1 cellular context compared by ENCODE assay signal in the genomic region with DNA sequence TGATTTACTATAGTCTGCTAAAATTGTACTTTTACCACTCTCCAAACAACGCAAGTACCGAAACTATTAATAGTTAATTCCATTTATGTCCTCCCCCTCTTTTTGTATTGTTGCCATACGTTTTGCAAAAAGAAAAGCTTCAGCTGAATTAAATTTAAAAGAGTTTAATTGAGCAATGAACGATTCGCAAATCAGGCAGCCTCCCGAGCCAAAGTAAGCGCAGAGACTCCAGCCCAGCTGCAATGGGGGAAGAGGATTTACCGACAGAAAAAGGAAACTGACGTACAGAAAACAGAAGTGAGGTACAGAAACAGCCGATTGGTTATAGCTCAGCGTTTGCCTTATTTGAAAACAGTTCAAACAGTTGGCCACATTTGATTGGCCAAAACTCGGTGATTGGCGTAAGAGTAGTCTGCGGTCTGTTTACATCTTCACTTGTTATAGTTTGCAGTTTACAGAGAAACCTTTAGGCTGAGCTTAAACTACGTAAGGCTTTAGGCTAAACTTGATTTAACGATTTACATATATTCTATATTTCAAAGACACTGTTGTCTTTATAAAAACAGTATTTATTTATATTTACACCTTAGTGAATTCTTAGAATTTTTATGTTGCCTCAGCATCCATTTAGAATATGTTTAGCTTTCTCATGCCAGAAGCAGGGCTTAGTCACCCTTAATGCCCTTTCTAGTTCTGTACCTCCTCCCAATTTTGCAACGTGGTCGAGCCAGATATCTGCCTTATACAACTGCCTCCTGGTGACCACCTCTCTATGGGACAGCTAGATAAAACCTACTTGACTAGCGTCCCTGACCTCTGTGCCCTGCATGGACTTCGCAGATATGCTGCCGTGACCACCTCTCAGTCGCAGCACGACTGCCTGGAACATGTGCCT.
A peak's percentile ranks its signal among the peaks of the same experiment; 100 is the strongest.
TF ChIP-seq lines count a peak whose summit lies in the region.

No MANE protein-coding gene starts in this region.

TF ChIP-seq in K562, 482 proteins besides CTCF, POLR2A, EP300 and RAD21 (continued from another document and continues in another):
- TF ChIP-seq, protein P1, sequence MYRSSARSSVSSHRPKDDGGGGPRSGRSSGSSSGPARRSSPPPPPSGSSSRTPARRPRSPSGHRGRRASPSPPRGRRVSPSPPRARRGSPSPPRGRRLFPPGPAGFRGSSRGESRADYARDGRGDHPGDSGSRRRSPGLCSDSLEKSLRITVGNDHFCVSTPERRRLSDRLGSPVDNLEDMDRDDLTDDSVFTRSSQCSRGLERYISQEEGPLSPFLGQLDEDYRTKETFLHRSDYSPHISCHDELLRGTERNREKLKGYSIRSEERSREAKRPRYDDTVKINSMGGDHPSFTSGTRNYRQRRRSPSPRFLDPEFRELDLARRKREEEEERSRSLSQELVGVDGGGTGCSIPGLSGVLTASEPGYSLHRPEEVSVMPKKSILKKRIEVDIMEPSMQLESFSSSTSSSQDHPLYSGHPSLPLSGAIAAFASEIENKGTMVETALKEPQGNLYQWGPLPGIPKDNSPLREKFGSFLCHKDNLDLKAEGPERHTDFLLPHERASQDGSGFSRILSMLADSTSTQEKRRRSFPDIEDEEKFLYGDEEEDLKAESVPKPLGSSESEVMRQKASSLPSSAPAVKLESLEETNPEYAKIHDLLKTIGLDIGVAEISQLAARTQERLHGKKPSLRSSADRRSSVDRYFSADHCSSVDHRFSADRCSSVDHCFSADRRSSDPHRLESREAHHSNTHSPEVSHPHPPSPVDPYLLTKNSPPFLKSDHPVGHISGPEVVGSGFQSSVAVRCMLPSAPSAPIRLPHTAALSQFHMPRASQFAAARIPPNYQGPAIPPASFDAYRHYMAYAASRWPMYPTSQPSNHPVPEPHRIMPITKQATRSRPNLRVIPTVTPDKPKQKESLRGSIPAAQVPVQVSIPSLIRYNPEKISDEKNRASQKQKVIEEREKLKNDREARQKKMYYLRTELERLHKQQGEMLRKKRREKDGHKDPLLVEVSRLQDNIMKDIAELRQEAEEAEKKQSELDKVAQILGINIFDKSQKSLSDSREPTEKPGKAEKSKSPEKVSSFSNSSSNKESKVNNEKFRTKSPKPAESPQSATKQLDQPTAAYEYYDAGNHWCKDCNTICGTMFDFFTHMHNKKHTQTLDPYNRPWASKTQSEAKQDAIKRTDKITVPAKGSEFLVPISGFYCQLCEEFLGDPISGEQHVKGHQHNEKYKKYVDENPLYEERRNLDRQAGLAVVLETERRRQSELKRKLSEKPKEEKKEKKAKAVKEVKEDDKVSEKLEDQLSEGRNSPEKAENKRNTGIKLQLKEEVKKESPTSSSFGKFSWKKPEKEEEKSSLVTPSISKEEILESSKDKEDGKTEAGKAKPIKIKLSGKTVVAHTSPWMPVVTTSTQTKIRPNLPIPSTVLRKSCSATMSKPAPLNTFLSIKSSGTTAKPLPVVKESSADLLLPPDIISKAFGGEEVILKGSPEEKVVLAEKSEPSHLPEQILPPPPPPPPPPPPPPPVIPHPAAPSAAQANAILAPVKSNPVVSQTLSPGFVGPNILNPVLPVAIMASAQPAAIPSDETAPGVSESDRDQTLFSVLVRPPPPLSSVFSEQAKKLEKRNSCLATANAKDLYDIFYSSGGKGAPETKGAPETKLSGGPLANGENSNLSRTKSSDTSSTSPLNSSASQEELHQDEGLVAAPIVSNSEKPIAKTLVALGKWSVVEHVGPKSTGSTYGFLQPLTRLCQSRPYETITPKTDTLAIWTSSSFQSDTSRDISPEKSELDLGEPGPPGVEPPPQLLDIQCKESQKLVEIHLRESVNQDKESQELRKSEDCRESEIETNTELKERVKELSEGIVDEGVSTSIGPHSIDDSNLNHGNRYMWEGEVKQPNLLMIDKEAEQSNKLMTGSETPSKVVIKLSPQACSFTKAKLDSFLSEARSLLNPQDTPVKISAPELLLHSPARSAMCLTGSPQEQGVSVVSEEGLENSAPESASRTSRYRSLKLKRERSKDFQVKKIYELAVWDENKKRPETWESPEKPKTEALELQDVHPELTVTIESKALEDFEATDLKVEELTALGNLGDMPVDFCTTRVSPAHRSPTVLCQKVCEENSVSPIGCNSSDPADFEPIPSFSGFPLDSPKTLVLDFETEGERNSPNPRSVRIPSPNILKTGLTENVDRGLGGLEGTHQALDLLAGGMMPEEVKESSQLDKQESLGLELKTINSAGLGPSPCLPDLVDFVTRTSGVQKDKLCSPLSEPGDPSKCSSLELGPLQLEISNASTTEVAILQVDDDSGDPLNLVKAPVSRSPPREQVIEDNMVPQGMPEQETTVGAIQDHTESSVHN (IDR thresholded peaks at IDR 0.05; ENCODE audit: borderline replicate concordance in 1 of 2, low read depth in 1 of 2) = peak in 1 of 2 experiments; percentile 40; a peak in 1 of 4 replicates
- TF ChIP-seq ZNF695 (CRISPR knock-in tag; IDR thresholded peaks at IDR 0.05) (no peak), SNRNP70 (optimal IDR thresholded peaks at IDR 0.05; ENCODE audit: low read depth, low read length) (no peak), FIP1L1 (IDR thresholded peaks at IDR 0.05; ENCODE audit: low read depth, low read length, poor library complexity, severe bottlenecking) (no peak), NONO (IDR thresholded peaks at IDR 0.05; ENCODE audit: low read depth in 2 of 2, low read length in 1 of 2) (peak in 1 of 2 experiments; percentile 93; a peak in 2 of 4 replicates), TRIM28 (IDR thresholded peaks at IDR 0.05) (no peak; the same call in 1 of the 2 replicates), FOXA3 (CRISPR knock-in tag; conservative IDR thresholded peaks at IDR 0.05 in 1 of 2, IDR thresholded peaks at IDR 0.05 in 1 of 2) (no peak), HSF4 (CRISPR knock-in tag; IDR thresholded peaks at IDR 0.05; ENCODE audit: borderline replicate concordance) (no peak), FUS (optimal IDR thresholded peaks at IDR 0.05; ENCODE audit: low read depth, low read length) (no peak), ZKSCAN3 (CRISPR knock-in tag; IDR thresholded peaks at IDR 0.05) (no peak), TFAM (CRISPR knock-in tag; conservative IDR thresholded peaks at IDR 0.05) (no peak), WHSC1 (IDR thresholded peaks at IDR 0.05; ENCODE audit: low read length) (no peak)
- TF ChIP-seq, protein P2, sequence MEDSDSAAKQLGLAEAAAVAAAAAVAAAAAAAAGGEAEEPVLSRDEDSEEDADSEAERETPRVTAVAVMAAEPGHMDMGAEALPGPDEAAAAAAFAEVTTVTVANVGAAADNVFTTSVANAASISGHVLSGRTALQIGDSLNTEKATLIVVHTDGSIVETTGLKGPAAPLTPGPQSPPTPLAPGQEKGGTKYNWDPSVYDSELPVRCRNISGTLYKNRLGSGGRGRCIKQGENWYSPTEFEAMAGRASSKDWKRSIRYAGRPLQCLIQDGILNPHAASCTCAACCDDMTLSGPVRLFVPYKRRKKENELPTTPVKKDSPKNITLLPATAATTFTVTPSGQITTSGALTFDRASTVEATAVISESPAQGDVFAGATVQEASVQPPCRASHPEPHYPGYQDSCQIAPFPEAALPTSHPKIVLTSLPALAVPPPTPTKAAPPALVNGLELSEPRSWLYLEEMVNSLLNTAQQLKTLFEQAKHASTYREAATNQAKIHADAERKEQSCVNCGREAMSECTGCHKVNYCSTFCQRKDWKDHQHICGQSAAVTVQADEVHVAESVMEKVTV (CRISPR knock-in tag; IDR thresholded peaks at IDR 0.05) = no peak
- TF ChIP-seq, protein P3, sequence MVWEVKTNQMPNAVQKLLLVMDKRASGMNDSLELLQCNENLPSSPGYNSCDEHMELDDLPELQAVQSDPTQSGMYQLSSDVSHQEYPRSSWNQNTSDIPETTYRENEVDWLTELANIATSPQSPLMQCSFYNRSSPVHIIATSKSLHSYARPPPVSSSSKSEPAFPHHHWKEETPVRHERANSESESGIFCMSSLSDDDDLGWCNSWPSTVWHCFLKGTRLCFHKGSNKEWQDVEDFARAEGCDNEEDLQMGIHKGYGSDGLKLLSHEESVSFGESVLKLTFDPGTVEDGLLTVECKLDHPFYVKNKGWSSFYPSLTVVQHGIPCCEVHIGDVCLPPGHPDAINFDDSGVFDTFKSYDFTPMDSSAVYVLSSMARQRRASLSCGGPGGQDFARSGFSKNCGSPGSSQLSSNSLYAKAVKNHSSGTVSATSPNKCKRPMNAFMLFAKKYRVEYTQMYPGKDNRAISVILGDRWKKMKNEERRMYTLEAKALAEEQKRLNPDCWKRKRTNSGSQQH (CRISPR knock-in tag; IDR thresholded peaks at IDR 0.05) = 0 out of 2 replicates have a peak, but pooled peaks have one; percentile 78
- TF ChIP-seq, protein P4, sequence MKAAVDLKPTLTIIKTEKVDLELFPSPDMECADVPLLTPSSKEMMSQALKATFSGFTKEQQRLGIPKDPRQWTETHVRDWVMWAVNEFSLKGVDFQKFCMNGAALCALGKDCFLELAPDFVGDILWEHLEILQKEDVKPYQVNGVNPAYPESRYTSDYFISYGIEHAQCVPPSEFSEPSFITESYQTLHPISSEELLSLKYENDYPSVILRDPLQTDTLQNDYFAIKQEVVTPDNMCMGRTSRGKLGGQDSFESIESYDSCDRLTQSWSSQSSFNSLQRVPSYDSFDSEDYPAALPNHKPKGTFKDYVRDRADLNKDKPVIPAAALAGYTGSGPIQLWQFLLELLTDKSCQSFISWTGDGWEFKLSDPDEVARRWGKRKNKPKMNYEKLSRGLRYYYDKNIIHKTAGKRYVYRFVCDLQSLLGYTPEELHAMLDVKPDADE (conservative IDR thresholded peaks at IDR 0.05; ENCODE audit: control insufficient read depth, low read depth, low read length) = peak; percentile 70; the same call in 1 of the 2 replicates
- TF ChIP-seq, protein P5, sequence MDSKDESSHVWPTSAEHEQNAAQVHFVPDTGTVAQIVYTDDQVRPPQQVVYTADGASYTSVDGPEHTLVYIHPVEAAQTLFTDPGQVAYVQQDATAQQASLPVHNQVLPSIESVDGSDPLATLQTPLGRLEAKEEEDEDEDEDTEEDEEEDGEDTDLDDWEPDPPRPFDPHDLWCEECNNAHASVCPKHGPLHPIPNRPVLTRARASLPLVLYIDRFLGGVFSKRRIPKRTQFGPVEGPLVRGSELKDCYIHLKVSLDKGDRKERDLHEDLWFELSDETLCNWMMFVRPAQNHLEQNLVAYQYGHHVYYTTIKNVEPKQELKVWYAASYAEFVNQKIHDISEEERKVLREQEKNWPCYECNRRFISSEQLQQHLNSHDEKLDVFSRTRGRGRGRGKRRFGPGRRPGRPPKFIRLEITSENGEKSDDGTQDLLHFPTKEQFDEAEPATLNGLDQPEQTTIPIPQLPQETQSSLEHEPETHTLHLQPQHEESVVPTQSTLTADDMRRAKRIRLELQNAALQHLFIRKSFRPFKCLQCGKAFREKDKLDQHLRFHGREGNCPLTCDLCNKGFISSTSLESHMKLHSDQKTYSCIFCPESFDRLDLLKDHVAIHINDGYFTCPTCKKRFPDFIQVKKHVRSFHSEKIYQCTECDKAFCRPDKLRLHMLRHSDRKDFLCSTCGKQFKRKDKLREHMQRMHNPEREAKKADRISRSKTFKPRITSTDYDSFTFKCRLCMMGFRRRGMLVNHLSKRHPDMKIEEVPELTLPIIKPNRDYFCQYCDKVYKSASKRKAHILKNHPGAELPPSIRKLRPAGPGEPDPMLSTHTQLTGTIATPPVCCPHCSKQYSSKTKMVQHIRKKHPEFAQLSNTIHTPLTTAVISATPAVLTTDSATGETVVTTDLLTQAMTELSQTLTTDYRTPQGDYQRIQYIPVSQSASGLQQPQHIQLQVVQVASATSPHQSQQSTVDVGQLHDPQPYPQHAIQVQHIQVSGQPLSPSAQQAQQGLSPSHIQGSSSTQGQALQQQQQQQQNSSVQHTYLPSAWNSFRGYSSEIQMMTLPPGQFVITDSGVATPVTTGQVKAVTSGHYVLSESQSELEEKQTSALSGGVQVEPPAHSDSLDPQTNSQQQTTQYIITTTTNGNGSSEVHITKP (IDR thresholded peaks at IDR 0.05; ENCODE audit: partially characterized antibody) = no peak
- TF ChIP-seq, protein P6, sequence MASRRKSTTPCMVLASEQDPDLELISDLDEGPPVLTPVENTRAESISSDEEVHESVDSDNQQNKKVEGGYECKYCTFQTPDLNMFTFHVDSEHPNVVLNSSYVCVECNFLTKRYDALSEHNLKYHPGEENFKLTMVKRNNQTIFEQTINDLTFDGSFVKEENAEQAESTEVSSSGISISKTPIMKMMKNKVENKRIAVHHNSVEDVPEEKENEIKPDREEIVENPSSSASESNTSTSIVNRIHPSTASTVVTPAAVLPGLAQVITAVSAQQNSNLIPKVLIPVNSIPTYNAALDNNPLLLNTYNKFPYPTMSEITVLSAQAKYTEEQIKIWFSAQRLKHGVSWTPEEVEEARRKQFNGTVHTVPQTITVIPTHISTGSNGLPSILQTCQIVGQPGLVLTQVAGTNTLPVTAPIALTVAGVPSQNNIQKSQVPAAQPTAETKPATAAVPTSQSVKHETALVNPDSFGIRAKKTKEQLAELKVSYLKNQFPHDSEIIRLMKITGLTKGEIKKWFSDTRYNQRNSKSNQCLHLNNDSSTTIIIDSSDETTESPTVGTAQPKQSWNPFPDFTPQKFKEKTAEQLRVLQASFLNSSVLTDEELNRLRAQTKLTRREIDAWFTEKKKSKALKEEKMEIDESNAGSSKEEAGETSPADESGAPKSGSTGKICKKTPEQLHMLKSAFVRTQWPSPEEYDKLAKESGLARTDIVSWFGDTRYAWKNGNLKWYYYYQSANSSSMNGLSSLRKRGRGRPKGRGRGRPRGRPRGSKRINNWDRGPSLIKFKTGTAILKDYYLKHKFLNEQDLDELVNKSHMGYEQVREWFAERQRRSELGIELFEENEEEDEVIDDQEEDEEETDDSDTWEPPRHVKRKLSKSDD (conservative IDR thresholded peaks at IDR 0.05; ENCODE audit: low read length) = no peak
- TF ChIP-seq, protein P7, sequence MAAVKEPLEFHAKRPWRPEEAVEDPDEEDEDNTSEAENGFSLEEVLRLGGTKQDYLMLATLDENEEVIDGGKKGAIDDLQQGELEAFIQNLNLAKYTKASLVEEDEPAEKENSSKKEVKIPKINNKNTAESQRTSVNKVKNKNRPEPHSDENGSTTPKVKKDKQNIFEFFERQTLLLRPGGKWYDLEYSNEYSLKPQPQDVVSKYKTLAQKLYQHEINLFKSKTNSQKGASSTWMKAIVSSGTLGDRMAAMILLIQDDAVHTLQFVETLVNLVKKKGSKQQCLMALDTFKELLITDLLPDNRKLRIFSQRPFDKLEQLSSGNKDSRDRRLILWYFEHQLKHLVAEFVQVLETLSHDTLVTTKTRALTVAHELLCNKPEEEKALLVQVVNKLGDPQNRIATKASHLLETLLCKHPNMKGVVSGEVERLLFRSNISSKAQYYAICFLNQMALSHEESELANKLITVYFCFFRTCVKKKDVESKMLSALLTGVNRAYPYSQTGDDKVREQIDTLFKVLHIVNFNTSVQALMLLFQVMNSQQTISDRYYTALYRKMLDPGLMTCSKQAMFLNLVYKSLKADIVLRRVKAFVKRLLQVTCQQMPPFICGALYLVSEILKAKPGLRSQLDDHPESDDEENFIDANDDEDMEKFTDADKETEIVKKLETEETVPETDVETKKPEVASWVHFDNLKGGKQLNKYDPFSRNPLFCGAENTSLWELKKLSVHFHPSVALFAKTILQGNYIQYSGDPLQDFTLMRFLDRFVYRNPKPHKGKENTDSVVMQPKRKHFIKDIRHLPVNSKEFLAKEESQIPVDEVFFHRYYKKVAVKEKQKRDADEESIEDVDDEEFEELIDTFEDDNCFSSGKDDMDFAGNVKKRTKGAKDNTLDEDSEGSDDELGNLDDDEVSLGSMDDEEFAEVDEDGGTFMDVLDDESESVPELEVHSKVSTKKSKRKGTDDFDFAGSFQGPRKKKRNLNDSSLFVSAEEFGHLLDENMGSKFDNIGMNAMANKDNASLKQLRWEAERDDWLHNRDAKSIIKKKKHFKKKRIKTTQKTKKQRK (IDR thresholded peaks at IDR 0.05; ENCODE audit: borderline replicate concordance, low read depth, low read length) = no peak
- TF ChIP-seq, protein P8, sequence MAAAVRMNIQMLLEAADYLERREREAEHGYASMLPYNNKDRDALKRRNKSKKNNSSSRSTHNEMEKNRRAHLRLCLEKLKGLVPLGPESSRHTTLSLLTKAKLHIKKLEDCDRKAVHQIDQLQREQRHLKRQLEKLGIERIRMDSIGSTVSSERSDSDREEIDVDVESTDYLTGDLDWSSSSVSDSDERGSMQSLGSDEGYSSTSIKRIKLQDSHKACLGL (CRISPR knock-in tag; IDR thresholded peaks at IDR 0.05; ENCODE audit: borderline replicate concordance, poor library complexity, severe bottlenecking) = no peak
